In the genomic region with DNA sequence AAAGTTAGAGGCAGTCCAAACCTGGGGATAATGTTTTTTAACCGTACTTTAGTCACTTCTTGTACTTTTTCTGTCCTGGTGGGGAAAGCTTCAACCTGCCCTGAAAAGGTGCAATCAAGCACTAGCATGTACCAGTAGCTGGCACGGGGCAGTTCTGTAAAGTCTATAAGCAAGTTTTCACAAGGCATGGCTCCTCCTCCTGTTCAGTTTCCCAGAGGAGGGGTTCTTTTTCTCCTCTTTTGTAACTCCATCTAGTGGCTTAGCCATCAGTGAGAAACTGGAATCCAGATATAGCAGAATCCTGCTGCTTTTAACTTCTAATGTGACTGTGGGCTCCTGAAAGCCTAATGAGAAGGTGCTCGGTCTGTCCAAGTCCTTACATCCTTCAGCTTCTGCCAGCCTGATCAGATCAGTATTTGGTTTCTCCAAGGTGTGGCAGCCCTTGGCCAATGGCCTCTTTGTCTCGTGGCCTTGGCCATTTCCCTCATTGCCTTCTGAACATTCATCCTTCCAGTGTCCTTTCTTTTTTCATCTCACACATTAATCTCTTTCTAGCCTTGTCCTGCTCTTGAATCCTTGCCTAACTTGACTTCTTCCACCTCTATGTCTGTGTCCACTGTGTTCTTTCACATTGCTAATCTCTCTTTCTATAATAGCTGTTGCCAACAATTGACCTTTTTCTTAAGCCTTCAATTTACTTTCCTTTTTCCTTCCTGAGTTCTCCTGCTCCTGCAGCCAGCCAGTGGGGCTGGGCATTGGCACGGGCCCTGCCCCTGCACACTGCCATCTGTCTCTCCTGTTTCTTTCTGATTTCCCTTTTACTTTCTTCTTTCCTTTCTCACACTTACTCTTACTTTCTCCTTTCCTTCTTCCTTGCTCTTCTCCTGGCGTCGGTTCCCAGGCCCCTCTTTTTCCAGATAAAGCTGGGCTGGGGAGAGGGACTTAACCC, we compare ENCODE assay signal across 1 cellular context.
TF ChIP-seq lines count a peak whose summit lies in the region.

No MANE protein-coding gene starts in this region.

TF ChIP-seq in K562, 482 proteins besides CTCF, POLR2A, EP300 and RAD21 (continued from another document):
- TF ChIP-seq, protein P1, sequence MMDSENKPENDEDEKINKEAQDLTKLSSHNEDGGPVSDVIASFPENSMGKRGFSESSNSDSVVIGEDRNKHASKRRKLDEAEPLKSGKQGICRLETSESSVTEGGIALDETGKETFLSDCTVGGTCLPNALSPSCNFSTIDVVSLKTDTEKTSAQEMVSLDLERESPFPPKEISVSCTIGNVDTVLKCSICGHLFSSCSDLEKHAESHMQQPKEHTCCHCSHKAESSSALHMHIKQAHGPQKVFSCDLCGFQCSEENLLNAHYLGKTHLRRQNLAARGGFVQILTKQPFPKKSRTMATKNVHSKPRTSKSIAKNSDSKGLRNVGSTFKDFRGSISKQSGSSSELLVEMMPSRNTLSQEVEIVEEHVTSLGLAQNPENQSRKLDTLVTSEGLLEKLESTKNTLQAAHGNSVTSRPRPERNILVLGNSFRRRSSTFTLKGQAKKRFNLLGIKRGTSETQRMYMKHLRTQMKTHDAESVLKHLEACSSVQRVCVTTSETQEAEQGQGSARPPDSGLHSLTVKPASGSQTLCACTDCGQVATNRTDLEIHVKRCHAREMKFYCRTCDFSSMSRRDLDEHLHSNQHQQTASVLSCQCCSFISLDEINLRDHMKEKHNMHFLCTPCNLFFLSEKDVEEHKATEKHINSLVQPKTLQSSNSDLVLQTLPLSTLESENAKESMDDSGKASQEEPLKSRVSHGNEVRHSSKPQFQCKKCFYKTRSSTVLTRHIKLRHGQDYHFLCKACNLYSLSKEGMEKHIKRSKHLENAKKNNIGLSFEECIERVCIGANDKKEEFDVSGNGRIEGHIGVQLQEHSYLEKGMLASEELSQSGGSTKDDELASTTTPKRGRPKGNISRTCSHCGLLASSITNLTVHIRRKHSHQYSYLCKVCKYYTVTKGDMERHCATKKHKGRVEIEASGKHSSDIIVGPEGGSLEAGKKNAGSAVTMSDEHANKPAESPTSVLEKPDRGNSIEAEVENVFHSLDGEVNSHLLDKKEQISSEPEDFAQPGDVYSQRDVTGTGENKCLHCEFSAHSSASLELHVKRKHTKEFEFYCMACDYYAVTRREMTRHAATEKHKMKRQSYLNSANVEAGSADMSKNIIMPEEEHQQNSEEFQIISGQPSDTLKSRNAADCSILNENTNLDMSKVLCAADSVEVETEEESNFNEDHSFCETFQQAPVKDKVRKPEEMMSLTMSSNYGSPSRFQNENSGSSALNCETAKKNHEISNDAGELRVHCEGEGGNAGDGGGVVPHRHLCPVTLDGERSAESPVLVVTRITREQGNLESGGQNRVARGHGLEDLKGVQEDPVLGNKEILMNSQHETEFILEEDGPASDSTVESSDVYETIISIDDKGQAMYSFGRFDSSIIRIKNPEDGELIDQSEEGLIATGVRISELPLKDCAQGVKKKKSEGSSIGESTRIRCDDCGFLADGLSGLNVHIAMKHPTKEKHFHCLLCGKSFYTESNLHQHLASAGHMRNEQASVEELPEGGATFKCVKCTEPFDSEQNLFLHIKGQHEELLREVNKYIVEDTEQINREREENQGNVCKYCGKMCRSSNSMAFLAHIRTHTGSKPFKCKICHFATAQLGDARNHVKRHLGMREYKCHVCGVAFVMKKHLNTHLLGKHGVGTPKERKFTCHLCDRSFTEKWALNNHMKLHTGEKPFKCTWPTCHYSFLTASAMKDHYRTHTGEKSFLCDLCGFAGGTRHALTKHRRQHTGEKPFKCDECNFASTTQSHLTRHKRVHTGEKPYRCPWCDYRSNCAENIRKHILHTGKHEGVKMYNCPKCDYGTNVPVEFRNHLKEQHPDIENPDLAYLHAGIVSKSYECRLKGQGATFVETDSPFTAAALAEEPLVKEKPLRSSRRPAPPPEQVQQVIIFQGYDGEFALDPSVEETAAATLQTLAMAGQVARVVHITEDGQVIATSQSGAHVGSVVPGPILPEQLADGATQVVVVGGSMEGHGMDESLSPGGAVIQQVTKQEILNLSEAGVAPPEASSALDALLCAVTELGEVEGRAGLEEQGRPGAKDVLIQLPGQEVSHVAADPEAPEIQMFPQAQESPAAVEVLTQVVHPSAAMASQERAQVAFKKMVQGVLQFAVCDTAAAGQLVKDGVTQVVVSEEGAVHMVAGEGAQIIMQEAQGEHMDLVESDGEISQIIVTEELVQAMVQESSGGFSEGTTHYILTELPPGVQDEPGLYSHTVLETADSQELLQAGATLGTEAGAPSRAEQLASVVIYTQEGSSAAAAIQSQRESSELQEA (IDR thresholded peaks at IDR 0.05; ENCODE audit: low read depth): no peak
- TF ChIP-seq, protein P2, sequence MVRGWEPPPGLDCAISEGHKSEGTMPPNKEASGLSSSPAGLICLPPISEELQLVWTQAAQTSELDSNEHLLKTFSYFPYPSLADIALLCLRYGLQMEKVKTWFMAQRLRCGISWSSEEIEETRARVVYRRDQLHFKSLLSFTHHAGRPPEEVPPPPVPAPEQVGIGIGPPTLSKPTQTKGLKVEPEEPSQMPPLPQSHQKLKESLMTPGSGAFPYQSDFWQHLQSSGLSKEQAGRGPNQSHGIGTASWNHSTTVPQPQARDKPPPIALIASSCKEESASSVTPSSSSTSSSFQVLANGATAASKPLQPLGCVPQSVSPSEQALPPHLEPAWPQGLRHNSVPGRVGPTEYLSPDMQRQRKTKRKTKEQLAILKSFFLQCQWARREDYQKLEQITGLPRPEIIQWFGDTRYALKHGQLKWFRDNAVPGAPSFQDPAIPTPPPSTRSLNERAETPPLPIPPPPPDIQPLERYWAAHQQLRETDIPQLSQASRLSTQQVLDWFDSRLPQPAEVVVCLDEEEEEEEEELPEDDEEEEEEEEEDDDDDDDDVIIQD (CRISPR knock-in tag; IDR thresholded peaks at IDR 0.05): no peak
- TF ChIP-seq, protein P3, sequence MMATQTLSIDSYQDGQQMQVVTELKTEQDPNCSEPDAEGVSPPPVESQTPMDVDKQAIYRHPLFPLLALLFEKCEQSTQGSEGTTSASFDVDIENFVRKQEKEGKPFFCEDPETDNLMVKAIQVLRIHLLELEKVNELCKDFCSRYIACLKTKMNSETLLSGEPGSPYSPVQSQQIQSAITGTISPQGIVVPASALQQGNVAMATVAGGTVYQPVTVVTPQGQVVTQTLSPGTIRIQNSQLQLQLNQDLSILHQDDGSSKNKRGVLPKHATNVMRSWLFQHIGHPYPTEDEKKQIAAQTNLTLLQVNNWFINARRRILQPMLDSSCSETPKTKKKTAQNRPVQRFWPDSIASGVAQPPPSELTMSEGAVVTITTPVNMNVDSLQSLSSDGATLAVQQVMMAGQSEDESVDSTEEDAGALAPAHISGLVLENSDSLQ (IDR thresholded peaks at IDR 0.05): no peak
- TF ChIP-seq POLR2B (IDR thresholded peaks at IDR 0.05; ENCODE audit: low read depth, partially characterized antibody): no peak
- TF ChIP-seq CCAR2 (IDR thresholded peaks at IDR 0.05; ENCODE audit: low read depth, low read length): no peak
- TF ChIP-seq ARID1B (IDR thresholded peaks at IDR 0.05): no peak
- no peak for TF ChIP-seq NUFIP1 (IDR thresholded peaks at IDR 0.05; ENCODE audit: partially characterized antibody)
- no peak for TF ChIP-seq NR4A1 (CRISPR knock-in tag; IDR thresholded peaks at IDR 0.05)
- no peak for TF ChIP-seq NR4A1 (tag; IDR thresholded peaks at IDR 0.05)
- TF ChIP-seq CBX2 (IDR thresholded peaks at IDR 0.05; ENCODE audit: insufficient read depth, low read length, poor library complexity, severe bottlenecking): no peak
- TF ChIP-seq, protein P4, sequence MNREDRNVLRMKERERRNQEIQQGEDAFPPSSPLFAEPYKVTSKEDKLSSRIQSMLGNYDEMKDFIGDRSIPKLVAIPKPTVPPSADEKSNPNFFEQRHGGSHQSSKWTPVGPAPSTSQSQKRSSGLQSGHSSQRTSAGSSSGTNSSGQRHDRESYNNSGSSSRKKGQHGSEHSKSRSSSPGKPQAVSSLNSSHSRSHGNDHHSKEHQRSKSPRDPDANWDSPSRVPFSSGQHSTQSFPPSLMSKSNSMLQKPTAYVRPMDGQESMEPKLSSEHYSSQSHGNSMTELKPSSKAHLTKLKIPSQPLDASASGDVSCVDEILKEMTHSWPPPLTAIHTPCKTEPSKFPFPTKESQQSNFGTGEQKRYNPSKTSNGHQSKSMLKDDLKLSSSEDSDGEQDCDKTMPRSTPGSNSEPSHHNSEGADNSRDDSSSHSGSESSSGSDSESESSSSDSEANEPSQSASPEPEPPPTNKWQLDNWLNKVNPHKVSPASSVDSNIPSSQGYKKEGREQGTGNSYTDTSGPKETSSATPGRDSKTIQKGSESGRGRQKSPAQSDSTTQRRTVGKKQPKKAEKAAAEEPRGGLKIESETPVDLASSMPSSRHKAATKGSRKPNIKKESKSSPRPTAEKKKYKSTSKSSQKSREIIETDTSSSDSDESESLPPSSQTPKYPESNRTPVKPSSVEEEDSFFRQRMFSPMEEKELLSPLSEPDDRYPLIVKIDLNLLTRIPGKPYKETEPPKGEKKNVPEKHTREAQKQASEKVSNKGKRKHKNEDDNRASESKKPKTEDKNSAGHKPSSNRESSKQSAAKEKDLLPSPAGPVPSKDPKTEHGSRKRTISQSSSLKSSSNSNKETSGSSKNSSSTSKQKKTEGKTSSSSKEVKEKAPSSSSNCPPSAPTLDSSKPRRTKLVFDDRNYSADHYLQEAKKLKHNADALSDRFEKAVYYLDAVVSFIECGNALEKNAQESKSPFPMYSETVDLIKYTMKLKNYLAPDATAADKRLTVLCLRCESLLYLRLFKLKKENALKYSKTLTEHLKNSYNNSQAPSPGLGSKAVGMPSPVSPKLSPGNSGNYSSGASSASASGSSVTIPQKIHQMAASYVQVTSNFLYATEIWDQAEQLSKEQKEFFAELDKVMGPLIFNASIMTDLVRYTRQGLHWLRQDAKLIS (CRISPR knock-in tag; IDR thresholded peaks at IDR 0.05): no peak
- no peak for TF ChIP-seq ZNF444 (CRISPR knock-in tag; IDR thresholded peaks at IDR 0.05)
- no peak for TF ChIP-seq BHLHE40 (IDR thresholded peaks at IDR 0.05; ENCODE audit: low read length)
- TF ChIP-seq ZNF561 (CRISPR knock-in tag; conservative IDR thresholded peaks at IDR 0.05): no peak
